ENCODE assay signal across 8 cellular contexts in genomic region chr12:15546102-15546701, GRCh38.
DNase-seq lines count a peak whose midpoint lies in the region; ATAC-seq and TF ChIP-seq lines count a peak whose summit lies in the region.

No MANE protein-coding gene starts in this region.

- intact Hi-C loops in activated CD4-positive, alpha-beta memory T cell treated with anti-CD3 and anti-CD28 coated beads for 36 hours (cut with micrococcal nuclease) = loop anchor here (1.0 kb wide), 4 partner anchors 12 to 25 kb away; no protein-coding TSS in a partner anchor

- H3K27me3 ChIP-seq in suprapubic skin = no peaks in the 10 kb centered on the region
- peaks cover 10% of the 10 kb centered on the region for H3K27me3 ChIP-seq in HAP-1 (ENCODE audit: low read depth)
- no peaks in the 10 kb centered on the region for H3K27me3 ChIP-seq in SJCRH30

- in situ Hi-C loops in HAP-1 (cut with MboI; ENCODE audit: low sequenced_read_pairs) = no loop called here

- peak overlapping the region; percentile 52 for H3K4me3 Mint-ChIP-seq in stimulated activated naive CD8-positive, alpha-beta T cell treated with anti-CD3 and anti-CD28 coated beads, Interleukin-15, Interleukin-2, amounts not matched to agents 100 ng/mL and 50 ng/mL, for 24 hours
- no peak overlapping the region for H3K4me3 Mint-ChIP-seq in activated CD4-positive, alpha-beta memory T cell treated with anti-CD3 and anti-CD28 coated beads for 36 hours

- H3K4me1 ChIP-seq in suprapubic skin (no peaks in the 10 kb centered on the region), HAP-1 (no peaks in the 10 kb centered on the region), SJCRH30 (no peaks in the 10 kb centered on the region)

- peaks cover 14% of the 10 kb centered on the region for H3K36me3 Mint-ChIP-seq in stimulated activated naive CD8-positive, alpha-beta T cell treated with anti-CD3 and anti-CD28 coated beads, Interleukin-15, Interleukin-2, amounts not matched to agents 100 ng/mL and 50 ng/mL, for 24 hours (ENCODE audit: low read depth)
- H3K36me3 Mint-ChIP-seq in activated CD4-positive, alpha-beta memory T cell treated with anti-CD3 and anti-CD28 coated beads for 36 hours = peaks cover 2% of the 10 kb centered on the region

- no peaks in the 10 kb centered on the region for H3K9me3 ChIP-seq in suprapubic skin
- no peaks in the 10 kb centered on the region for H3K9me3 ChIP-seq in HAP-1
- H3K9me3 ChIP-seq in SJCRH30 (replicated peaks) = no peaks in the 10 kb centered on the region

- peaks cover 10% of the 10 kb centered on the region for H3K9me3 Mint-ChIP-seq in stimulated activated naive CD8-positive, alpha-beta T cell treated with anti-CD3 and anti-CD28 coated beads, Interleukin-15, Interleukin-2, amounts not matched to agents 100 ng/mL and 50 ng/mL, for 24 hours
- no peaks in the 10 kb centered on the region for H3K9me3 Mint-ChIP-seq in activated CD4-positive, alpha-beta memory T cell treated with anti-CD3 and anti-CD28 coated beads for 36 hours

- no peak for TF ChIP-seq EP300 in suprapubic skin (IDR thresholded peaks at IDR 0.05)

- ATAC-seq in stimulated activated naive CD8-positive, alpha-beta T cell treated with anti-CD3 and anti-CD28 coated beads, Interleukin-15, Interleukin-2, amounts not matched to agents 100 U/mL and 50 U/mL, for 24 hours = no peak
- peak; percentile 85 for ATAC-seq in HG03196 (IDR thresholded peaks at IDR 0.05; ENCODE audit: unreplicated experiment)

- WGBS in suprapubic skin = 45% methylated on average over 1 of the region's 1 CpG

- H3K4me1 Mint-ChIP-seq in stimulated activated naive CD8-positive, alpha-beta T cell treated with anti-CD3 and anti-CD28 coated beads, Interleukin-15, Interleukin-2, amounts not matched to agents 100 ng/mL and 50 ng/mL, for 24 hours (ENCODE audit: low read depth) = peaks cover 58% of the 10 kb centered on the region
- H3K4me1 Mint-ChIP-seq in activated CD4-positive, alpha-beta memory T cell treated with anti-CD3 and anti-CD28 coated beads for 36 hours (ENCODE audit: low read depth) = peaks cover 53% of the 10 kb centered on the region

- CTCF ChIA-PET in activated CD4-positive, alpha-beta memory T cell treated with anti-CD3 and anti-CD28 coated beads for 36 hours (lab: Charles Lee) = interaction anchor here (1.5 to 7.4 kb wide), 5 partner anchors 12 to 39 kb away, joined by 3 to 48 read pairs (median 8); no protein-coding TSS in a partner anchor

- H3K4me3 ChIP-seq in suprapubic skin (peak overlapping the region; percentile 19), HAP-1 (no peak overlapping the region), SJCRH30 (no peak overlapping the region)

- H3K36me3 ChIP-seq in suprapubic skin (no peaks in the 10 kb centered on the region), HAP-1 (replicated peaks) (no peaks in the 10 kb centered on the region), SJCRH30 (no peaks in the 10 kb centered on the region)

- TF ChIP-seq CTCF in suprapubic skin (IDR thresholded peaks at IDR 0.05) = no peak

- no peak for TF ChIP-seq POLR2A in suprapubic skin (IDR thresholded peaks at IDR 0.05)

- H3K27ac Mint-ChIP-seq in stimulated activated naive CD8-positive, alpha-beta T cell treated with anti-CD3 and anti-CD28 coated beads, Interleukin-15, Interleukin-2, amounts not matched to agents 100 ng/mL and 50 ng/mL, for 24 hours = peak overlapping the region; percentile 79
- H3K27ac Mint-ChIP-seq in activated CD4-positive, alpha-beta memory T cell treated with anti-CD3 and anti-CD28 coated beads for 36 hours = peak overlapping the region; percentile 78

- POLR2A ChIA-PET in activated CD4-positive, alpha-beta memory T cell treated with anti-CD3 and anti-CD28 coated beads for 36 hours (lab: Charles Lee) = no interaction called here

- H3K27me3 Mint-ChIP-seq in stimulated activated naive CD8-positive, alpha-beta T cell treated with anti-CD3 and anti-CD28 coated beads, Interleukin-15, Interleukin-2, amounts not matched to agents 100 ng/mL and 50 ng/mL, for 24 hours = no peaks in the 10 kb centered on the region
- no peaks in the 10 kb centered on the region for H3K27me3 Mint-ChIP-seq in activated CD4-positive, alpha-beta memory T cell treated with anti-CD3 and anti-CD28 coated beads for 36 hours

- no peak for DNase-seq in stimulated activated naive CD8-positive, alpha-beta T cell treated with anti-CD3 and anti-CD28 coated beads, Interleukin-15, Interleukin-2, amounts not matched to agents 100 U/mL and 50 U/mL, for 24 hours
- peak; percentile 31 for DNase-seq in activated CD4-positive, alpha-beta memory T cell treated with anti-CD3 and anti-CD28 coated beads for 36 hours
- no peak for DNase-seq in suprapubic skin (ENCODE audit: low spot score in 2 of 2)
- no peak for DNase-seq in kidney glomerular epithelial cell (lab: John Stamatoyannopoulos, UW)
- no peak for DNase-seq in HAP-1 (ENCODE audit: low spot score in 2 of 2)
- no peak for DNase-seq in SJCRH30

- H3K27ac ChIP-seq in suprapubic skin (peak overlapping the region; percentile 55), SJCRH30 (no peak overlapping the region)
